ENCODE assay signal across 11 cellular contexts in the genomic region with DNA sequence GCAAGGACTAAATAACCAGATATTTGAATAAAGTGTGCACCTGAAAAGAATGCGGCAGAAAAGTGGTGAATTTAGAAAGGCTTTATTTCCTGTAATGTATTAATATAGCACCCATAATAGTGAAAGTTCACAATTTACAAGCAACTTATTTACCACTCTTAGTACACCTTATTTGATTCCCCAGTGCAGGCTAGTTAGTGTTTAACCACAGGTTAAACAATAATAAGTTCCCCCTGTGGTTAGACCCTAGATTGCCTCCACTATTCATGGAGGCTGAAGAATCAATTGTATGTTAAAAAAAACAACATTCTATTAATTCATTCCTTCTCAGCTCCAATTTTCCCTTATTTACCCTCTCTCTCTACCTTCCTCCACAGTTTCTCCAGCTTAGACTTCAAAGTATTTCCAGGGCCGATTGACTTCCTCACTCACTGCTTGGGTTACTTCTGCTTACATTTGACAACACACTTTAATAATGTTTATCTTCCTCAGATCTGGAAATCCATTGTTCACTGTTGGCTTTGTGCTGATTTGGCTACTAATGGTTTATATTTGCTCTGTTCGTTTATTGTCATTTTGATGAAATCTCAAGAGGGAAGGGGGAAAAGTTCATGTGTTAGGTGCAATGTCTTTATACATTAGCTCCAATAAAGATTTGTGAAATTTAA.
DNase-seq lines count a peak whose midpoint lies in the region; ATAC-seq, FAIRE-seq and TF ChIP-seq lines count a peak whose summit lies in the region.
"Had no signal": no experiment of that assay in that cellular context is flagged by ENCODE, and none has a peak within 500 bp of the region (broad histone marks: within the 10 kb centered on the region; RNA-seq: fewer than 3 reads in every experiment).

No MANE protein-coding gene starts in this region.

- H3K4me2 ChIP-seq in GM12878 (ENCODE audit: control insufficient read depth, insufficient read depth): no peak overlapping the region

- SMC1A ChIA-PET in GM12878 (lab: Charles Lee; ENCODE audit: uncharacterized antibody, unreplicated experiment): no interaction called here

- TF ChIP-seq RAD21 in GM12878 (IDR thresholded peaks at IDR 0.05; ENCODE audit: insufficient read depth, low read depth, low read length): no peak

- CTCF ChIA-PET in GM12878 (lab: Yijun Ruan, JAX): no interaction called here

- POLR2A ChIA-PET in GM12878 (lab: Charles Lee): no interaction called here

- DNase-seq in GM12878 (ENCODE audit: low read depth, low spot score): no peak
- DNase-seq in LoVo (ENCODE audit: low spot score): no peak
- no peak for DNase-seq in activated CD4-positive, alpha-beta T cell treated with anti-CD3 and anti-CD28 coated beads for 1 hour
- no peak for DNase-seq in stimulated activated CD4-positive, alpha-beta T cell treated with anti-CD3 and anti-CD28 coated beads, Interleukin-12 subunit alpha, Interleukin-12 subunit beta, amount 100 ng/mL, for 4 hours
- DNase-seq: activated CD4-positive, alpha-beta memory T cell treated with anti-CD3 and anti-CD28 coated beads, Interleukin-2, amount 10 ng/mL, durations not matched to agents 7 days and 5 days; kidney; NCI-H2171 treated with DMSO at 0.1 percent for 48 hours had no signal

- RAD21 ChIA-PET in GM12878 (lab: Charles Lee; ENCODE audit: unreplicated experiment): no interaction called here

- H2AFZ ChIP-seq in GM12878 (ENCODE audit: control insufficient read depth, low read depth, low read length): no peak overlapping the region

- H3K27me3 ChIP-seq in GM12878 (replicated peaks in 1 of 2; ENCODE audit: control insufficient read depth in 2 of 2, insufficient read depth in 2 of 2, low read length in 1 of 2): no peaks in the 10 kb centered on the region

- in situ Hi-C loops in GM12878 (cut with MboI): no loop called here

- H3K9ac ChIP-seq in GM12878 (ENCODE audit: control insufficient read depth, insufficient read depth, low read length): no peak overlapping the region

- H3K4me3 ChIP-seq in GM12878: no peak overlapping the region

- FAIRE-seq in GM12878 (lab: Jason Lieb, UNC): no peak
- FAIRE-seq: kidney had no signal

- intact Hi-C loops in GM12878 (cut with micrococcal nuclease; ENCODE audit: unreplicated experiment): no loop called here

- no peaks in the 10 kb centered on the region for H3K4me1 ChIP-seq in GM12878 (ENCODE audit: control insufficient read depth, insufficient read depth, low read length)

- ATAC-seq in GM18498 (IDR thresholded peaks at IDR 0.05; ENCODE audit: unreplicated experiment): peak; percentile 65
- ATAC-seq in GM21619 (IDR thresholded peaks at IDR 0.05; ENCODE audit: unreplicated experiment): peak; percentile 68
- ATAC-seq in HG03342 (IDR thresholded peaks at IDR 0.05; ENCODE audit: unreplicated experiment): peak; percentile 88
- ATAC-seq in GM12878: peak; percentile 55; the same call in 2 of the 3 replicates
- ATAC-seq in GM21526 (IDR thresholded peaks at IDR 0.05; ENCODE audit: low FRiP score, unreplicated experiment): no peak

- H3K9me3 ChIP-seq in GM12878 (replicated peaks; ENCODE audit: control insufficient read depth, insufficient read depth, low read length): no peaks in the 10 kb centered on the region

- WGBS in GM12878 (ENCODE audit: insufficient coverage, insufficient replicate concordance, low lambda C conversion rate, missing lambda C conversion rate): 31% methylated on average over 3 of the region's 3 CpGs

- TF ChIP-seq CTCF in GM12878 (IDR thresholded peaks at IDR 0.05 in 2 of 3, conservative IDR thresholded peaks at IDR 0.05 in 1 of 3; ENCODE audit: control insufficient read depth in 2 of 3, extremely low read depth in 1 of 3, insufficient read depth in 1 of 3, low read depth in 3 of 3, low read length in 3 of 3): no peak

- no peaks in the 10 kb centered on the region for H3K36me3 ChIP-seq in GM12878 (ENCODE audit: control insufficient read depth in 2 of 2, insufficient read depth in 2 of 2, low read length in 1 of 2)

- TF ChIP-seq EP300 in GM12878 (IDR thresholded peaks at IDR 0.05; ENCODE audit: borderline replicate concordance in 1 of 2, control insufficient read depth in 1 of 2, low read depth in 2 of 2, low read length in 2 of 2): no peak

- H3K79me2 ChIP-seq in GM12878 (ENCODE audit: control insufficient read depth, insufficient read depth, low read length): no peaks in the 10 kb centered on the region

- no peaks in the 10 kb centered on the region for H4K20me1 ChIP-seq in GM12878 (ENCODE audit: control insufficient read depth, insufficient read depth)

- H3K27ac ChIP-seq in GM12878 (ENCODE audit: control insufficient read depth, insufficient read depth): no peak overlapping the region

- no peak for TF ChIP-seq POLR2A in GM12878 (IDR thresholded peaks at IDR 0.05; ENCODE audit: low read depth, low read length)

- BruUV-seq in GM12878 (replicated peaks; lab: Mats Ljungman, UMichigan): no TSS peak

TF ChIP-seq in GM12878, 131 proteins besides CTCF, POLR2A, EP300 and RAD21:
- TF ChIP-seq IKZF2 (IDR thresholded peaks at IDR 0.05) (no peak), MEF2A (IDR thresholded peaks at IDR 0.05; ENCODE audit: insufficient read depth, low read depth, low read length) (no peak), TARDBP (IDR thresholded peaks at IDR 0.05; ENCODE audit: borderline replicate concordance) (no peak), RAD51 (IDR thresholded peaks at IDR 0.05) (no peak), ESRRA (IDR thresholded peaks at IDR 0.05; ENCODE audit: low read length) (no peak), IRF3 (IDR thresholded peaks at IDR 0.05) (no peak), KAT2A (conservative IDR thresholded peaks at IDR 0.05; ENCODE audit: control insufficient read depth, low read depth, low read length) (no peak), HDAC2 (IDR thresholded peaks at IDR 0.05) (no peak)
- TF ChIP-seq, protein P1, sequence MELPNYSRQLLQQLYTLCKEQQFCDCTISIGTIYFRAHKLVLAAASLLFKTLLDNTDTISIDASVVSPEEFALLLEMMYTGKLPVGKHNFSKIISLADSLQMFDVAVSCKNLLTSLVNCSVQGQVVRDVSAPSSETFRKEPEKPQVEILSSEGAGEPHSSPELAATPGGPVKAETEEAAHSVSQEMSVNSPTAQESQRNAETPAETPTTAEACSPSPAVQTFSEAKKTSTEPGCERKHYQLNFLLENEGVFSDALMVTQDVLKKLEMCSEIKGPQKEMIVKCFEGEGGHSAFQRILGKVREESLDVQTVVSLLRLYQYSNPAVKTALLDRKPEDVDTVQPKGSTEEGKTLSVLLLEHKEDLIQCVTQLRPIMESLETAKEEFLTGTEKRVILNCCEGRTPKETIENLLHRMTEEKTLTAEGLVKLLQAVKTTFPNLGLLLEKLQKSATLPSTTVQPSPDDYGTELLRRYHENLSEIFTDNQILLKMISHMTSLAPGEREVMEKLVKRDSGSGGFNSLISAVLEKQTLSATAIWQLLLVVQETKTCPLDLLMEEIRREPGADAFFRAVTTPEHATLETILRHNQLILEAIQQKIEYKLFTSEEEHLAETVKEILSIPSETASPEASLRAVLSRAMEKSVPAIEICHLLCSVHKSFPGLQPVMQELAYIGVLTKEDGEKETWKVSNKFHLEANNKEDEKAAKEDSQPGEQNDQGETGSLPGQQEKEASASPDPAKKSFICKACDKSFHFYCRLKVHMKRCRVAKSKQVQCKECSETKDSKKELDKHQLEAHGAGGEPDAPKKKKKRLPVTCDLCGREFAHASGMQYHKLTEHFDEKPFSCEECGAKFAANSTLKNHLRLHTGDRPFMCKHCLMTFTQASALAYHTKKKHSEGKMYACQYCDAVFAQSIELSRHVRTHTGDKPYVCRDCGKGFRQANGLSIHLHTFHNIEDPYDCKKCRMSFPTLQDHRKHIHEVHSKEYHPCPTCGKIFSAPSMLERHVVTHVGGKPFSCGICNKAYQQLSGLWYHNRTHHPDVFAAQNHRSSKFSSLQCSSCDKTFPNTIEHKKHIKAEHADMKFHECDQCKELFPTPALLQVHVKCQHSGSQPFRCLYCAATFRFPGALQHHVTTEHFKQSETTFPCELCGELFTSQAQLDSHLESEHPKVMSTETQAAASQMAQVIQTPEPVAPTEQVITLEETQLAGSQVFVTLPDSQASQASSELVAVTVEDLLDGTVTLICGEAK (IDR thresholded peaks at IDR 0.05; ENCODE audit: borderline replicate concordance): no peak
